Comparison of ENCODE assay signal across 8 cellular contexts in the genomic region with DNA sequence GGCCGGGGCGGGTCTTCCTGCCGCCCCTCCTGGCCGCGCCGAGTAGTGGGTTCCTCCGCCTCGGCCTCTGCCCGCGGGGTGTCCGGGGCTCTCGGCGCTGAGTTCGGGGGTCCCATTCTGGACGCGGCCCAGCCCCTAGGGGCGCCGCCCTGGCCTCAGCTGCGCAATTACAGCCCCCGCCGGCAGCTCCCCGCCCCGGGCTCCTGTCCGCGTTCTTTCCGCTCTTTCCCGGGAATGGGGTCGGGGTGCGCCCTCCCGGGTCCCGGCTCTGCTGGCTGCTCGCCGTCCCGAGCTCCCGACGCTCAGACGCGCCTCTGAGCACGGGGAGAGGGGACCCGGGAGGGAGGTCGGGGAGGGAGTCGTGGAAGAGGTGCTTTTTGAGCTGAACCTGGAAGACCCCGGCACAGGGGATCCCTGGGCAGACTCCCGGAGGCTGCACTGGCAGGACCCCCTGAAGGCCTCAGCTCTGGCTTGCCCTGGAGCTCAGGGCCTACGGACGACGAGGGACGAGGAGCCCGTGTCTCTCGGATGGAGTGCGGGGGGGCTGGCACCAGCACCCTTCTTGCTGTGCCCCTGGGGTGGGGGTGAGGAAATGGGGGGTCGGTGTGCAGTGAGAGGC. TPM values are rescaled to one million over a fixed set of nuclear protein-coding genes. Genes with fewer than 3 reads are reported as not detected.
A peak's percentile ranks its signal among the peaks of the same experiment; 100 is the strongest.
DNase-seq lines count a peak whose midpoint lies in the region; ATAC-seq, FAIRE-seq and TF ChIP-seq lines count a peak whose summit lies in the region.

No MANE protein-coding gene starts in this region.

- H3K4me2 ChIP-seq in K562 (ENCODE audit: insufficient read depth, low read length): peak overlapping the region; percentile 80

- peak overlapping the region; percentile 98 for H3K27ac ChIP-seq in K562 (ENCODE audit: extremely low read depth, low read depth, low read length)
- H3K27ac ChIP-seq in mesodermal cell (ENCODE audit: low read depth, low read length, severe bottlenecking): peak overlapping the region; percentile 97

- H4K20me1 ChIP-seq in K562 (replicated peaks; ENCODE audit: control insufficient read depth, insufficient read depth, low read length): no peaks in the 10 kb centered on the region; the same call in 1 of the 2 replicates

- peaks cover 53% of the 10 kb centered on the region for H3K79me2 ChIP-seq in K562 (ENCODE audit: control insufficient read depth, insufficient read depth, low read length)

- TF ChIP-seq POLR2A in K562 (conservative IDR thresholded peaks at IDR 0.05) (no peak), H54 (IDR thresholded peaks at IDR 0.05; ENCODE audit: low read depth, low read length) (no peak)

- TF ChIP-seq RAD21 in K562 (CRISPR knock-in tag; conservative IDR thresholded peaks at IDR 0.05 in 1 of 2, IDR thresholded peaks at IDR 0.05 in 1 of 2): no peak

- FAIRE-seq in K562 (lab: Jason Lieb, UNC) (no peak), H54 (lab: Jason Lieb, UNC) (no peak)

- intact Hi-C loops in K562 (cut with micrococcal nuclease): loop anchor here (2.0 to 10.0 kb wide), 2 partner anchors 34 to 72 kb away; partner anchors contain the start of genes CHID1 and RPLP2

- H3K4me1 ChIP-seq in K562 (replicated peaks in 1 of 2; ENCODE audit: control insufficient read depth in 2 of 2, insufficient read depth in 2 of 2, low read length in 2 of 2) (peaks cover 31 to 83% of the 10 kb centered on the region in 2 experiments), mesodermal cell (ENCODE audit: control insufficient read depth, insufficient read depth, low read length, poor library complexity, severe bottlenecking) (peaks cover 24% of the 10 kb centered on the region)

- peak overlapping the region; percentile 97 for H2AFZ ChIP-seq in K562 (ENCODE audit: low read depth, low read length)

- TF ChIP-seq CTCF in K562 (IDR thresholded peaks at IDR 0.05 in 2 of 3, conservative IDR thresholded peaks at IDR 0.05 in 1 of 3; ENCODE audit: insufficient read depth in 2 of 3, low read depth in 1 of 3, low read length in 3 of 3): peak in 2 of 3 experiments; percentile 12 to 14; a peak in 2 of 6 replicates

- no peaks in the 10 kb centered on the region for H3K9me3 ChIP-seq in K562 (replicated peaks; ENCODE audit: control insufficient read depth, insufficient read depth, low read depth, low read length)
- H3K9me3 ChIP-seq in mesodermal cell (ENCODE audit: control insufficient read depth, low read length): no peaks in the 10 kb centered on the region

- H3K36me3 ChIP-seq in K562 (ENCODE audit: control insufficient read depth, insufficient read depth, low read length) (peaks cover 32% of the 10 kb centered on the region; the same call in 2 of the 3 replicates), mesodermal cell (ENCODE audit: control insufficient read depth, insufficient read depth, low read length) (peaks cover 32% of the 10 kb centered on the region)

- in situ Hi-C loops in K562 (cut with MboI): no loop called here

- DNase-seq in EH (ENCODE audit: low read depth) (peak; percentile 33), K562 (ENCODE audit: extremely low read depth in 1 of 4, low spot score in 3 of 4) (peak in 2 of 4 experiments; percentile 57 to 59), H54 (ENCODE audit: insufficient read length, low spot score) (no peak), occipital lobe (lab: John Stamatoyannopoulos, UW) (no peak)
- no peak for DNase-seq in stimulated activated CD4-positive, alpha-beta T cell treated with anti-CD3 and anti-CD28 coated beads, Interleukin-4, amount 100 ng/mL, for 1 hour

- ATAC-seq in HG02885 (IDR thresholded peaks at IDR 0.05; ENCODE audit: poor library complexity, unreplicated experiment): peak; percentile 10
- peak; percentile 2 for ATAC-seq in K562
- no peak for ATAC-seq in GM18868 (IDR thresholded peaks at IDR 0.05; ENCODE audit: unreplicated experiment)

- CTCF ChIA-PET in K562 (lab: Yijun Ruan, JAX; ENCODE audit: low intra/inter-chr PET ratio): no interaction called here

- H3K4me3 ChIP-seq in K562 (peak overlapping the region; percentile 98), mesodermal cell (ENCODE audit: extremely low read depth, insufficient read depth, low read length, poor library complexity, severe bottlenecking) (peak overlapping the region; percentile 99)

- BruUV-seq in K562 (replicated peaks; lab: Mats Ljungman, UMichigan): no TSS peak

- TF ChIP-seq EP300 in K562 (IDR thresholded peaks at IDR 0.05; ENCODE audit: low read length): no peak

- peak overlapping the region; percentile 91 to 93 for H3K9ac ChIP-seq in K562 (ENCODE audit: insufficient read depth in 1 of 2, low read depth in 2 of 2, low read length in 2 of 2)

- peaks cover 4% of the 10 kb centered on the region for H3K9me1 ChIP-seq in K562 (ENCODE audit: control insufficient read depth, insufficient read depth, low read length)

- POLR2A ChIA-PET in K562 (lab: Yijun Ruan, JAX): interaction anchor here (0.7 to 5.2 kb wide), 12 partner anchors 8 to 167 kb away, joined by 3 to 36 read pairs (median 4); partner anchors contain the start of gene PNPLA2

- H3K27me3 ChIP-seq in K562 (ENCODE audit: control insufficient read depth in 2 of 2, insufficient read depth in 2 of 2, low read length in 2 of 2): no peaks in the 10 kb centered on the region

- WGBS in K562 (ENCODE audit: insufficient coverage, low coverage, missing lambda C conversion rate): under 1% methylated on average over 35 of the region's 52 CpGs
- WGBS in mesodermal cell (ENCODE audit: insufficient coverage in 2 of 2), 2 experiments: 0 to 1% methylated on average over 38 to 42 of the region's 52 CpGs

RNA-seq across cellular contexts. Expression of gene TSPAN4, which starts 0.5 kb away (rescaled TPM):
- 19.4 and 74.3 TPM in 2 replicates for total RNA-seq in K562 (2011; cell fraction: chromatin; rRNA removed; ENCODE audit: low replicate concordance)
- 78.6 and 92.9 TPM in 2 replicates for total RNA-seq in K562 (2011; cell fraction: nucleolus; rRNA removed)
- 32.7 and 41.1 TPM in 2 replicates for total RNA-seq in K562 (2011; cell fraction: nucleoplasm; rRNA removed)
- 23.1 and 40.5 TPM in 2 replicates for total RNA-seq in K562 (2014; rRNA removed)
- total RNA-seq in K562 (2014; rRNA removed; fragmentation: Illumina TruSeq; extraction: Trizol): 2.3 and 3.8 TPM in 2 replicates
- total RNA-seq in K562 (2015; rRNA removed; fragmentation: Illumina TruSeq; extraction: Trizol): 15.7 and 16.7 TPM in 2 replicates
- total RNA-seq in K562 (2021): 27.6 and 28.3 TPM in 2 replicates
- 21.5 and 42.1 TPM in 2 replicates for polyA plus RNA-seq in K562 (2011; rRNA removed)
- polyA plus RNA-seq in K562 (2011; cell fraction: cytosol; rRNA removed): 46.2 and 103 TPM in 2 replicates
- polyA plus RNA-seq in K562 (2011; cell fraction: nucleus; rRNA removed): 108 and 187 TPM in 2 replicates
- 26.1 and 35.7 TPM in 2 replicates for polyA plus RNA-seq in K562 (2012)
- polyA plus RNA-seq in K562 (2014; fragmentation: Illumina TruSeq; extraction: Trizol): 5.6 and 19.8 TPM in 2 replicates
- 1 to 10 TPM in 1 of 2 experiments, under 1 TPM in 1; 0.07 to 2.4 TPM for polyA plus RNA-seq in K562 (2014; fragmentation: Nextera tagmentation; extraction: Ambion mirVana)
- polyA plus RNA-seq in K562 (2014; rRNA removed): 31.0 and 33.0 TPM in 2 replicates
- polyA minus RNA-seq in K562 (2011; rRNA and poly(A)+ RNA removed): 6.9 and 10.4 TPM in 2 replicates
- polyA minus RNA-seq in K562 (2011; cell fraction: cytosol; rRNA and poly(A)+ RNA removed): 27.9 and 34.5 TPM in 2 replicates
- 18.6 and 21.2 TPM in 2 replicates for polyA minus RNA-seq in K562 (2011; cell fraction: nucleus; rRNA and poly(A)+ RNA removed)
- 72.6 TPM for polyA plus RNA-seq in mesodermal cell (2013, experiment 1 of 2)
- 66.2 TPM for polyA plus RNA-seq in mesodermal cell (2013, experiment 2 of 2)
- total RNA-seq in occipital lobe: 18.6 TPM

RNA-seq across cellular contexts. Expression of gene POLR2L, which starts 0.9 kb away (rescaled TPM):
- 11.3 and 43.7 TPM in 2 replicates for total RNA-seq in K562 (2011; cell fraction: chromatin; rRNA removed; ENCODE audit: low replicate concordance)
- total RNA-seq in K562 (2011; cell fraction: nucleolus; rRNA removed): 55.9 and 78.4 TPM in 2 replicates
- total RNA-seq in K562 (2011; cell fraction: nucleoplasm; rRNA removed): 39.7 and 45.6 TPM in 2 replicates
- total RNA-seq in K562 (2014; rRNA removed) (688 and 1,043 TPM in 2 replicates), K562 (2014; rRNA removed; fragmentation: Illumina TruSeq; extraction: Trizol) (21.4 and 38.3 TPM in 2 replicates), K562 (2015; rRNA removed; fragmentation: Illumina TruSeq; extraction: Trizol) (170 and 171 TPM in 2 replicates), K562 (2021) (217 and 237 TPM in 2 replicates), occipital lobe (14.5 TPM)
- polyA plus RNA-seq in K562 (2011; rRNA removed) (40.7 and 91.6 TPM in 2 replicates), K562 (2014; fragmentation: Illumina TruSeq; extraction: Trizol) (48.1 and 191 TPM in 2 replicates), K562 (2014; fragmentation: Nextera tagmentation; extraction: Ambion mirVana) (100 to 1,000 TPM in 1 of 2 experiments, 10 to 100 TPM in 1; 97.7 to 108 TPM), K562 (2014; rRNA removed) (350 and 635 TPM in 2 replicates)
- polyA plus RNA-seq in K562 (2011; cell fraction: cytosol; rRNA removed): 76.1 and 201 TPM in 2 replicates
- 112 and 200 TPM in 2 replicates for polyA plus RNA-seq in K562 (2011; cell fraction: nucleus; rRNA removed)
- polyA plus RNA-seq in K562 (2012): 226 and 569 TPM in 2 replicates
- polyA minus RNA-seq in K562 (2011; rRNA and poly(A)+ RNA removed): 35.2 and 74.3 TPM in 2 replicates
- polyA minus RNA-seq in K562 (2011; cell fraction: cytosol; rRNA and poly(A)+ RNA removed): 127 and 132 TPM in 2 replicates
- 29.1 and 33.3 TPM in 2 replicates for polyA minus RNA-seq in K562 (2011; cell fraction: nucleus; rRNA and poly(A)+ RNA removed)
- polyA plus RNA-seq in mesodermal cell (2013, experiment 1 of 2): 134 TPM
- 112 TPM for polyA plus RNA-seq in mesodermal cell (2013, experiment 2 of 2)

RNA-seq across cellular contexts. Expression of gene CD151, which starts 10.4 kb away (rescaled TPM):
- 104 and 449 TPM in 2 replicates for total RNA-seq in K562 (2011; cell fraction: chromatin; rRNA removed; ENCODE audit: low replicate concordance)
- total RNA-seq in K562 (2011; cell fraction: nucleolus; rRNA removed): 583 and 614 TPM in 2 replicates
- total RNA-seq in K562 (2011; cell fraction: nucleoplasm; rRNA removed): 235 and 299 TPM in 2 replicates
- 141 and 185 TPM in 2 replicates for total RNA-seq in K562 (2014; rRNA removed)
- total RNA-seq in K562 (2014; rRNA removed; fragmentation: Illumina TruSeq; extraction: Trizol): 40.0 and 65.9 TPM in 2 replicates
- 121 and 140 TPM in 2 replicates for total RNA-seq in K562 (2015; rRNA removed; fragmentation: Illumina TruSeq; extraction: Trizol)
- 187 and 189 TPM in 2 replicates for total RNA-seq in K562 (2021)
- 179 and 218 TPM in 2 replicates for polyA plus RNA-seq in K562 (2011; rRNA removed)
- polyA plus RNA-seq in K562 (2011; cell fraction: cytosol; rRNA removed): 332 and 568 TPM in 2 replicates
- 363 and 514 TPM in 2 replicates for polyA plus RNA-seq in K562 (2011; cell fraction: nucleus; rRNA removed)
- polyA plus RNA-seq in K562 (2012): 181 and 228 TPM in 2 replicates
- polyA plus RNA-seq in K562 (2014; fragmentation: Illumina TruSeq; extraction: Trizol): 95.6 and 190 TPM in 2 replicates
- 1 to 10 TPM; 2.3 to 6.5 TPM for polyA plus RNA-seq in K562 (2014; fragmentation: Nextera tagmentation; extraction: Ambion mirVana)
- polyA plus RNA-seq in K562 (2014; rRNA removed): 187 and 238 TPM in 2 replicates
- 64.7 and 146 TPM in 2 replicates for polyA minus RNA-seq in K562 (2011; rRNA and poly(A)+ RNA removed)
- 86.1 and 96.6 TPM in 2 replicates for polyA minus RNA-seq in K562 (2011; cell fraction: cytosol; rRNA and poly(A)+ RNA removed)
- 94.5 and 98.4 TPM in 2 replicates for polyA minus RNA-seq in K562 (2011; cell fraction: nucleus; rRNA and poly(A)+ RNA removed)
- 331 TPM for polyA plus RNA-seq in mesodermal cell (2013, experiment 1 of 2)
- 277 TPM for polyA plus RNA-seq in mesodermal cell (2013, experiment 2 of 2)
- 44.1 TPM for total RNA-seq in occipital lobe

RNA-seq across cellular contexts. Expression of gene CRACR2B, which starts 15.5 kb away (rescaled TPM):
- 32.8 and 134 TPM in 2 replicates for total RNA-seq in K562 (2011; cell fraction: chromatin; rRNA removed; ENCODE audit: low replicate concordance)
- total RNA-seq in K562 (2011; cell fraction: nucleolus; rRNA removed): 116 and 120 TPM in 2 replicates
- 53.6 and 58.1 TPM in 2 replicates for total RNA-seq in K562 (2011; cell fraction: nucleoplasm; rRNA removed)
- total RNA-seq in K562 (2014; rRNA removed): 19.7 and 21.9 TPM in 2 replicates
- total RNA-seq in K562 (2014; rRNA removed; fragmentation: Illumina TruSeq; extraction: Trizol): 0.86 and 2.3 TPM in 2 replicates
- total RNA-seq in K562 (2015; rRNA removed; fragmentation: Illumina TruSeq; extraction: Trizol): 5.8 and 6.0 TPM in 2 replicates
- 29.0 and 35.7 TPM in 2 replicates for total RNA-seq in K562 (2021)
- 5.7 and 15.1 TPM in 2 replicates for polyA plus RNA-seq in K562 (2011; rRNA removed)
- polyA plus RNA-seq in K562 (2011; cell fraction: cytosol; rRNA removed): 5.8 and 17.5 TPM in 2 replicates
- 229 and 325 TPM in 2 replicates for polyA plus RNA-seq in K562 (2011; cell fraction: nucleus; rRNA removed)
- 22.7 and 54.8 TPM in 2 replicates for polyA plus RNA-seq in K562 (2012)
- 7.2 and 13.1 TPM in 2 replicates for polyA plus RNA-seq in K562 (2014; fragmentation: Illumina TruSeq; extraction: Trizol)
- under 1 TPM; 0.10 to 0.13 TPM for polyA plus RNA-seq in K562 (2014; fragmentation: Nextera tagmentation; extraction: Ambion mirVana)
- polyA plus RNA-seq in K562 (2014; rRNA removed): 40.7 and 51.0 TPM in 2 replicates
- 0.84 and 1.6 TPM in 2 replicates for polyA minus RNA-seq in K562 (2011; rRNA and poly(A)+ RNA removed)
- 5.2 and 6.3 TPM in 2 replicates for polyA minus RNA-seq in K562 (2011; cell fraction: cytosol; rRNA and poly(A)+ RNA removed)
- 24.2 and 30.4 TPM in 2 replicates for polyA minus RNA-seq in K562 (2011; cell fraction: nucleus; rRNA and poly(A)+ RNA removed)
- 7.6 TPM for polyA plus RNA-seq in mesodermal cell (2013, experiment 1 of 2)
- polyA plus RNA-seq in mesodermal cell (2013, experiment 2 of 2): 4.8 TPM
- 0.31 TPM for total RNA-seq in occipital lobe

RNA-seq across cellular contexts. Expression of gene PNPLA2, which starts 24.5 kb away (rescaled TPM):
- total RNA-seq in K562 (2011; cell fraction: chromatin; rRNA removed; ENCODE audit: low replicate concordance): 83.1 and 391 TPM in 2 replicates
- 282 and 286 TPM in 2 replicates for total RNA-seq in K562 (2011; cell fraction: nucleolus; rRNA removed)
- total RNA-seq in K562 (2011; cell fraction: nucleoplasm; rRNA removed): 136 and 157 TPM in 2 replicates
- 22.2 and 32.0 TPM in 2 replicates for total RNA-seq in K562 (2014; rRNA removed)
- total RNA-seq in K562 (2014; rRNA removed; fragmentation: Illumina TruSeq; extraction: Trizol): 3.6 and 5.0 TPM in 2 replicates
- total RNA-seq in K562 (2015; rRNA removed; fragmentation: Illumina TruSeq; extraction: Trizol): 8.4 and 9.0 TPM in 2 replicates
- total RNA-seq in K562 (2021): 87.1 and 87.5 TPM in 2 replicates
- 6.9 and 29.3 TPM in 2 replicates for polyA plus RNA-seq in K562 (2011; rRNA removed)
- polyA plus RNA-seq in K562 (2011; cell fraction: cytosol; rRNA removed): 10.0 and 17.9 TPM in 2 replicates
- 266 and 420 TPM in 2 replicates for polyA plus RNA-seq in K562 (2011; cell fraction: nucleus; rRNA removed)
- polyA plus RNA-seq in K562 (2012): 39.2 and 88.0 TPM in 2 replicates
- 21.4 and 37.1 TPM in 2 replicates for polyA plus RNA-seq in K562 (2014; fragmentation: Illumina TruSeq; extraction: Trizol)
- polyA plus RNA-seq in K562 (2014; fragmentation: Nextera tagmentation; extraction: Ambion mirVana): under 1 TPM; 0.39 TPM
- polyA plus RNA-seq in K562 (2014; rRNA removed): 36.4 and 49.4 TPM in 2 replicates
- polyA minus RNA-seq in K562 (2011; rRNA and poly(A)+ RNA removed): 9.2 and 12.6 TPM in 2 replicates
- 26.3 TPM in 2 replicates for polyA minus RNA-seq in K562 (2011; cell fraction: cytosol; rRNA and poly(A)+ RNA removed)
- polyA minus RNA-seq in K562 (2011; cell fraction: nucleus; rRNA and poly(A)+ RNA removed): 88.9 and 90.9 TPM in 2 replicates
- 47.0 TPM for polyA plus RNA-seq in mesodermal cell (2013, experiment 1 of 2)
- 33.2 TPM for polyA plus RNA-seq in mesodermal cell (2013, experiment 2 of 2)
- 5.3 TPM for total RNA-seq in occipital lobe
